9 cellular contexts compared by ENCODE assay signal in genomic region chr6:120260713-120261112, GRCh38.
"Had no signal": no experiment of that assay in that cellular context is flagged by ENCODE, and none has a peak within 500 bp of the region (broad histone marks: within the 10 kb centered on the region; RNA-seq: fewer than 3 reads in every experiment).

No MANE protein-coding gene starts in this region.

- H3K4me3 ChIP-seq: GM23248, HAP-1 had no signal

- H3K4me3 Mint-ChIP-seq: HFFc6, IgD-negative memory B cell had no signal

- H3K4me1 ChIP-seq: HAP-1 had no signal

- H3K4me1 Mint-ChIP-seq: IgD-negative memory B cell had no signal

- DNase-seq: GM23248, GOT3, H7, HFFc6 had no signal

- H3K27ac Mint-ChIP-seq: HFFc6, IgD-negative memory B cell had no signal

- H3K9me3 ChIP-seq: HAP-1 had no signal

- H3K36me3 ChIP-seq: HAP-1 had no signal

- H3K9ac ChIP-seq: GM23248 had no signal

- H3K27me3 Mint-ChIP-seq: IgD-negative memory B cell had no signal

- ATAC-seq: HCT116, HepG2 had no signal

- H3K27ac ChIP-seq: GM23248, HL-60 had no signal
